18 cellular contexts compared by ENCODE assay signal in the genomic region with DNA sequence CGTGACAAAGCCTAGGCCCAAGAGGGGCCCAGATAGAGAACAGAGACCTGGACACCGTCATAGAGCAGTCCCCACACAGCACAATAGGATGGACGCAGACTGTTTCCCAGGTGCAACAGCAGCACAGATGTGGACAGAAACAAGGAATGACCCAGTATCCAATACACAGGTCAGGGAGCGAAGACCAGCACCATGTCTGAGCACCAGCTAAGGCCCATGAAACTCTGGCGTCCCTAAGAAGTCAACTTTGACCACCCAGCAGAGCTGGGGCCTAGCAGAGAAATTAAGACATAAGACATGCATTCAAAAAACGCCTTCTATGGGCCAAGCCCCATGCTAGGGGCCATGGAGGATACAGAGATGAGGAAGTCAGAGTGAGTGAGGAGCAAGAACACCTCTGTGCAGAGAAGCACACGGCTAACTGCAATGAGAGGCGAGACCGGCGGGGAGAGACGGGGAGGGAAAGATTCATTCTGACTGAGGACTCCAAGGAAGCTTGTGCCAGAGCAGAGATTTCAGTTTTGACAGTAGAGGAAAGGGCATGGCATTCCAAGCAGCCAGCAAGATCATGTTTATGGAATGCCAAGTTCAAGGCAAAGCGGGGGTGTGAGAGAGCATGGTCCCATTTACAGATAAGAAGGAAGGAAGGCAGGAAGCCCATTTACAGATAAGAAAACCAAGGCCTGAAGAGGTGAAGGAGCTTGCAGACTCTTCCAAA. TPM values are rescaled to one million over a fixed set of nuclear protein-coding genes. Genes with fewer than 3 reads are reported as not detected.
DNase-seq lines count a peak whose midpoint lies in the region; ATAC-seq and TF ChIP-seq lines count a peak whose summit lies in the region.
"Had no signal": no experiment of that assay in that cellular context is flagged by ENCODE, and none has a peak within 500 bp of the region (broad histone marks: within the 10 kb centered on the region; RNA-seq: fewer than 3 reads in every experiment).

No MANE protein-coding gene starts in this region.

- 78 to 80% methylated on average over 12 of the region's 12 CpGs for WGBS in testis, 2 donors

- H3K36me3 ChIP-seq in testis (ENCODE audit: low read depth, missing control alignments) (no peaks in the 10 kb centered on the region), H7 (replicated peaks; ENCODE audit: control insufficient read depth, insufficient read depth, low read length) (no peaks in the 10 kb centered on the region)

- peaks cover 7% of the 10 kb centered on the region for H3K4me1 ChIP-seq in testis

- DNase-seq in left cardiac atrium (no peak), cardiac septum (ENCODE audit: low spot score) (no peak), choroid plexus epithelial cell (ENCODE audit: low read depth) (peak; percentile 24), kidney tubule cell (ENCODE audit: low spot score) (peak; percentile 62), testis (peak; percentile 57), NCI-H345 treated with DMSO at 0.1 percent for 48 hours (lab: John Stamatoyannopoulos, UW; ENCODE audit: unreplicated experiment) (no peak), H7 (no peak)
- no peak for DNase-seq in activated CD4-positive, CD25-positive, alpha-beta regulatory T cell treated with anti-CD3 and anti-CD28 coated beads, Interleukin-2, amount 50 U/mL, for 72 hours
- DNase-seq: 8988T; activated B cell treated with CpG ODN at 0.5 μM for 24 hours; activated gamma-delta T cell; body of pancreas; CD4-positive, alpha-beta T cell; DND-41; NCI-H1694; NCI-H510A; OCI-M1 had no signal

- H3K27ac ChIP-seq in testis, result no peak overlapping the region
- H3K27ac ChIP-seq: body of pancreas had no signal

- H3K27me3 ChIP-seq in testis, result no peaks in the 10 kb centered on the region
- H3K27me3 ChIP-seq in H7 (ENCODE audit: control insufficient read depth, insufficient read depth, low read length), result no peaks in the 10 kb centered on the region
- H3K27me3 ChIP-seq: body of pancreas had no signal

- intact Hi-C loops in left cardiac atrium (cut with DNase I) (no loop called here), cardiac septum (cut with DNase I) (no loop called here), testis (cut with DNase I; ENCODE audit: low total_unique reads) (no loop called here)

- H3K4me3 ChIP-seq in choroid plexus epithelial cell (ENCODE audit: low read depth, low read length), result no peak overlapping the region
- H3K4me3 ChIP-seq in testis, result no peak overlapping the region
- no peak overlapping the region for H3K4me3 ChIP-seq in H7 (ENCODE audit: insufficient read depth, low read depth, low read length)
- H3K4me3 ChIP-seq: body of pancreas had no signal

- TF ChIP-seq POLR2A in testis (IDR thresholded peaks at IDR 0.05), result no peak

- TF ChIP-seq CTCF in choroid plexus epithelial cell (conservative IDR thresholded peaks at IDR 0.05; ENCODE audit: low read depth, low read length), result no peak
- TF ChIP-seq CTCF in testis (IDR thresholded peaks at IDR 0.05), result no peak

- peak; percentile 23 to 24 for ATAC-seq in left cardiac atrium
- ATAC-seq: body of pancreas, T-cell had no signal

- no peaks in the 10 kb centered on the region for H3K9me3 ChIP-seq in testis
- H3K9me3 ChIP-seq: body of pancreas had no signal

RNA-seq across cellular contexts. Expression of a gene that starts 50.8 kb away (rescaled TPM):
- total RNA-seq in left cardiac atrium (1 to 10 TPM; 3.1 to 3.4 TPM), cardiac septum (0.57 TPM), testis (1 to 10 TPM; 6.7 to 7.3 TPM)
- polyA plus RNA-seq in testis (ENCODE audit: insufficient read depth, low read depth, low replicate concordance), result 6.3 TPM
- total RNA-seq in H7 (2014; rRNA removed; shearing (Covaris generic)), result 0.97 and 2.8 TPM in 2 replicates

Comparison
In these comparisons a context has a peak if more than half of its experiments do, and no peak if none do; other contexts are left out.
1. DNase-seq: peak in choroid plexus epithelial cell (single experiment), kidney tubule cell (single experiment) and testis (single experiment); none in left cardiac atrium (single experiment), cardiac septum (single experiment), NCI-H345 treated with DMSO at 0.1 percent for 48 hours (single experiment), activated CD4-positive, CD25-positive, alpha-beta regulatory T cell treated with anti-CD3 and anti-CD28 coated beads, Interleukin-2, amount 50 U/mL, for 72 hours (single experiment) and H7 (single experiment).